Comparison of ENCODE assay signal across 1 cellular context in the genomic region with DNA sequence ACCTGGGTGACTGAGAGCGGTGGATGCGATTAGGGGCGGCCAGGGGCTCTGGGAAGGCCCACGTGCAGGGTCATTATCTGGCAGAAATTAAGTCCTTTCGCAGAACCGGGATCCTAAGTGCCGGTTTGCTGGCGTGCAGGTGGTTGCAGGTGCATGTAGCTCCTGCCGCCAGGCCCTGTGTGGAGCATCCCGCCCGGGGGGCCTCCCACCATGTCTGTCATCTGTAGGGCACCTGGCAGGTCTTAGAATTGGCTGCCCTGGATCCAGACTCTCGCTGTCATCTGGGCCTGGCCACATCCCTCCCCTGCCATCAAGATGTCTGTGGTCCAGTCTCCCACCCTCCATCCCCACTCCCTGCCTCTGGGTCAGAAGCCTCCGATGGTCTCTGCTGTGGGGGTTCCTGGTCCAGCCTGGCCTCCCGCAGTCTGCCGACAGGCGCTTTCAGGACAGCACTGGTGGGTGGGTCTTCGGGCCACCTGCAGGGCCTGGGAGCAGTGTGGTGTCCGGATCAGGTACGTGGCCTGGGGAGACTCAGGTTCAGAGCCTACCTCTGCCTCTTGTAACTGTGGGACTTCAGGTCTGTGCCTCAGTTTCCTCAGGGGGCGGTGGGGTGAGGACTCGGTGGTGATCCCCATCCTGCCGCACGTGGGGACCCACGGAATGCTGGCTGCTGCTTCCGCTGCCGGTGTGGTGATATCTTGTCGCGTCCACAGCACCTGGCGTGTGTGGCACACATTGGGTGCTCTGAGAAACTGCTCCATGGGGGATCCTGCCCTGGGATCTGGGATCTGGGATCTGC.
TF ChIP-seq lines count a peak whose summit lies in the region.

No MANE protein-coding gene starts in this region.

TF ChIP-seq in WTC11, 78 proteins besides CTCF, POLR2A, EP300 and RAD21 (continued from another document):
- TF ChIP-seq PREB (CRISPR knock-in tag; IDR thresholded peaks at IDR 0.05; ENCODE audit: borderline replicate concordance) (no peak), NR2C2 (CRISPR knock-in tag; IDR thresholded peaks at IDR 0.05) (no peak)
